15 cellular contexts compared by ENCODE assay signal in genomic region chr16:70789927-70790447, GRCh38.
"Had no signal": no experiment of that assay in that cellular context is flagged by ENCODE, and none has a peak within 500 bp of the region (broad histone marks: within the 10 kb centered on the region; RNA-seq: fewer than 3 reads in every experiment).

No MANE protein-coding gene starts in this region.

- H3K9me3 ChIP-seq: prostate gland had no signal

- H3K27me3 Mint-ChIP-seq: activated CD8-positive, alpha-beta memory T cell treated with anti-CD3 and anti-CD28 coated beads, Interleukin-2, amount 10 ng/mL, durations not matched to agents 7 days and 5 days; naive B cell; stimulated activated naive CD8-positive, alpha-beta T cell treated with anti-CD3 and anti-CD28 coated beads, Interleukin-15, amount 100 ng/mL, for 72 hours had no signal

- DNase-seq: activated CD4-positive, alpha-beta T cell treated with anti-CD3 and anti-CD28 coated beads for 1 hour; activated CD4-positive, alpha-beta T cell treated with anti-CD3 and anti-CD28 coated beads, Interleukin-2, amount 50 U/mL, for 4 hours; activated CD8-positive, alpha-beta memory T cell treated with anti-CD3 and anti-CD28 coated beads, Interleukin-2, amount 10 ng/mL, durations not matched to agents 7 days and 5 days; activated effector memory CD4-positive, alpha-beta T cell treated with anti-CD3 and anti-CD28 coated beads, Interleukin-2, amount 50 U/mL, for 16 hours; activated T-cell treated with anti-CD3 and anti-CD28 coated beads, Interleukin-2, amount 50 U/mL, for 1 hour; brain microvascular endothelial cell; dermis blood vessel endothelial cell; left colon; naive B cell; occipital lobe; stimulated activated naive CD8-positive, alpha-beta T cell treated with anti-CD3 and anti-CD28 coated beads, Interleukin-15, amount 100 ng/mL, for 72 hours; T-helper 1 cell had no signal

- H3K27me3 ChIP-seq: brain microvascular endothelial cell had no signal

- H3K27ac ChIP-seq: brain microvascular endothelial cell, prostate gland, SK-N-MC had no signal

- H3K27ac Mint-ChIP-seq: activated CD8-positive, alpha-beta memory T cell treated with anti-CD3 and anti-CD28 coated beads, Interleukin-2, amount 10 ng/mL, durations not matched to agents 7 days and 5 days had no signal

- H3K36me3 ChIP-seq: prostate gland had no signal

- H3K36me3 Mint-ChIP-seq: activated CD8-positive, alpha-beta memory T cell treated with anti-CD3 and anti-CD28 coated beads, Interleukin-2, amount 10 ng/mL, durations not matched to agents 7 days and 5 days had no signal

- H3K4me3 ChIP-seq: prostate gland, SK-N-MC, smooth muscle cell had no signal

- ATAC-seq: activated CD8-positive, alpha-beta memory T cell treated with anti-CD3 and anti-CD28 coated beads, Interleukin-2, amount 10 ng/mL, durations not matched to agents 7 days and 5 days; left colon; stimulated activated naive CD8-positive, alpha-beta T cell treated with anti-CD3 and anti-CD28 coated beads, Interleukin-15, amount 100 ng/mL, for 72 hours had no signal

- H3K4me3 Mint-ChIP-seq: activated CD8-positive, alpha-beta memory T cell treated with anti-CD3 and anti-CD28 coated beads, Interleukin-2, amount 10 ng/mL, durations not matched to agents 7 days and 5 days; stimulated activated naive CD8-positive, alpha-beta T cell treated with anti-CD3 and anti-CD28 coated beads, Interleukin-15, amount 100 ng/mL, for 72 hours had no signal

- H3K9me3 Mint-ChIP-seq: naive B cell; stimulated activated naive CD8-positive, alpha-beta T cell treated with anti-CD3 and anti-CD28 coated beads, Interleukin-15, amount 100 ng/mL, for 72 hours had no signal

- H3K4me1 Mint-ChIP-seq: activated CD8-positive, alpha-beta memory T cell treated with anti-CD3 and anti-CD28 coated beads, Interleukin-2, amount 10 ng/mL, durations not matched to agents 7 days and 5 days had no signal
